In genomic region chr3:172404237-172404962, GRCh38 we compare ENCODE assay signal across 36 cellular contexts. TPM values are rescaled to one million over a fixed set of nuclear protein-coding genes. Genes with fewer than 3 reads are reported as not detected.
"Had no signal": no experiment of that assay in that cellular context is flagged by ENCODE, and none has a peak within 500 bp of the region (broad histone marks: within the 10 kb centered on the region; RNA-seq: fewer than 3 reads in every experiment).

No MANE protein-coding gene starts in this region.

- H3K9me3 Mint-ChIP-seq: effector memory CD8-positive, alpha-beta T cell had no signal

- H3K27me3 Mint-ChIP-seq: activated CD4-positive, alpha-beta T cell treated with anti-CD3 and anti-CD28 coated beads for 36 hours; activated naive CD8-positive, alpha-beta T cell; activated T-helper 17 cell treated with anti-CD3 and anti-CD28 coated beads, Interleukin-2, amount 50 U/mL, for 72 hours; central memory CD8-positive, alpha-beta T cell; effector memory CD8-positive, alpha-beta T cell had no signal

- ATAC-seq: activated CD4-positive, alpha-beta T cell treated with anti-CD3 and anti-CD28 coated beads for 36 hours; activated T-cell treated with anti-CD3 and anti-CD28 coated beads, Interleukin-2, amount 50 U/mL, for 4 hours; activated T-helper 17 cell treated with anti-CD3 and anti-CD28 coated beads, Interleukin-2, amount 50 U/mL, for 72 hours; effector memory CD8-positive, alpha-beta T cell; foreskin keratinocyte; gastrocnemius medialis; heart left ventricle had no signal

- H3K9me3 ChIP-seq: esophagus muscularis mucosa, gastrocnemius medialis, heart left ventricle had no signal

- H3K27ac ChIP-seq: brain microvascular endothelial cell, esophagus muscularis mucosa, foreskin keratinocyte, gastrocnemius medialis, heart left ventricle had no signal

- H3K36me3 ChIP-seq: gastrocnemius medialis had no signal

- H3K4me1 Mint-ChIP-seq: activated CD4-positive, alpha-beta memory T cell treated with anti-CD3 and anti-CD28 coated beads, Interleukin-2, amount 10 ng/mL, durations not matched to agents 7 days and 5 days; activated CD4-positive, alpha-beta T cell treated with anti-CD3 and anti-CD28 coated beads for 36 hours; activated CD4-positive, alpha-beta T cell treated with anti-CD3 and anti-CD28 coated beads, Interleukin-2, amount 10 ng/mL, durations not matched to agents 7 days and 5 days; activated T-helper 17 cell treated with anti-CD3 and anti-CD28 coated beads, Interleukin-2, amount 50 U/mL, for 72 hours; central memory CD8-positive, alpha-beta T cell had no signal

- H3K27me3 ChIP-seq: brain microvascular endothelial cell, esophagus muscularis mucosa, foreskin keratinocyte, gastrocnemius medialis, heart left ventricle had no signal

- FAIRE-seq: astrocyte, bronchial epithelial cell, colon had no signal

- H3K4me1 ChIP-seq: esophagus muscularis mucosa, foreskin keratinocyte, gastrocnemius medialis, heart left ventricle had no signal

- H3K4me3 ChIP-seq: esophagus muscularis mucosa, gastrocnemius medialis, heart left ventricle had no signal

- H3K4me3 Mint-ChIP-seq: activated CD4-positive, alpha-beta memory T cell treated with anti-CD3 and anti-CD28 coated beads, Interleukin-2, amount 10 ng/mL, durations not matched to agents 7 days and 5 days; activated CD4-positive, alpha-beta T cell treated with anti-CD3 and anti-CD28 coated beads for 36 hours; activated CD4-positive, alpha-beta T cell treated with anti-CD3 and anti-CD28 coated beads, Interleukin-2, amount 10 ng/mL, durations not matched to agents 7 days and 5 days; activated naive CD8-positive, alpha-beta T cell; activated T-cell treated with anti-CD3 and anti-CD28 coated beads, Interleukin-2, amount 50 U/mL, for 4 hours; activated T-helper 17 cell treated with anti-CD3 and anti-CD28 coated beads, Interleukin-2, amount 50 U/mL, for 72 hours; central memory CD8-positive, alpha-beta T cell; effector memory CD8-positive, alpha-beta T cell had no signal

- DNase-seq: activated CD4-positive, alpha-beta memory T cell treated with anti-CD3 and anti-CD28 coated beads, Interleukin-2, amount 10 ng/mL, durations not matched to agents 7 days and 5 days; activated CD4-positive, alpha-beta T cell treated with anti-CD3 and anti-CD28 coated beads for 36 hours; activated CD4-positive, alpha-beta T cell treated with anti-CD3 and anti-CD28 coated beads, Interleukin-2, amount 10 ng/mL, durations not matched to agents 7 days and 5 days; activated CD4-positive, alpha-beta T cell treated with anti-CD3 and anti-CD28 coated beads, Interleukin-2, amount 50 U/mL, for 4 hours; activated CD4-positive, CD25-positive, alpha-beta regulatory T cell; activated CD4-positive, CD25-positive, alpha-beta regulatory T cell treated with anti-CD3 and anti-CD28 coated beads, Interleukin-2, amount 50 U/mL, for 72 hours; activated CD8-positive, alpha-beta memory T cell treated with anti-CD3 and anti-CD28 coated beads, Interleukin-2, amount 50 U/mL, for 48 hours; activated effector memory CD4-positive, alpha-beta T cell treated with Interleukin-2 at 50 U/mL for 16 hours; activated gamma-delta T cell treated with Interleukin-2 at 50 U/mL for 16 hours; activated naive CD4-positive, alpha-beta T cell treated with anti-CD3 and anti-CD28 coated beads, Interleukin-2, amount 50 U/mL, for 16 hours; activated naive CD4-positive, alpha-beta T cell treated with Interleukin-2 at 50 U/mL for 16 hours; activated T-cell treated with anti-CD3 and anti-CD28 coated beads for 4 hours; activated T-cell treated with anti-CD3 and anti-CD28 coated beads, Interleukin-2, amount 50 U/mL, for 4 hours; amniotic stem cell; anterior cingulate cortex; brain microvascular endothelial cell; cortex of kidney; dermis blood vessel endothelial cell; effector CD4-positive, alpha-beta T cell; effector memory CD8-positive, alpha-beta T cell; erythroblast; foreskin keratinocyte; gastrocnemius medialis; glutamatergic neuron; heart left ventricle; T-helper 2 cell had no signal

- H3K27ac Mint-ChIP-seq: activated CD4-positive, alpha-beta memory T cell treated with anti-CD3 and anti-CD28 coated beads, Interleukin-2, amount 10 ng/mL, durations not matched to agents 7 days and 5 days; activated CD4-positive, alpha-beta T cell treated with anti-CD3 and anti-CD28 coated beads for 36 hours; activated CD4-positive, alpha-beta T cell treated with anti-CD3 and anti-CD28 coated beads, Interleukin-2, amount 10 ng/mL, durations not matched to agents 7 days and 5 days; activated naive CD8-positive, alpha-beta T cell; activated T-helper 17 cell treated with anti-CD3 and anti-CD28 coated beads, Interleukin-2, amount 50 U/mL, for 72 hours; effector memory CD8-positive, alpha-beta T cell had no signal

RNA-seq across cellular contexts. Expression of gene GHSR, which starts 43.9 kb away (rescaled TPM):
- total RNA-seq: activated CD4-positive, alpha-beta memory T cell treated with anti-CD3 and anti-CD28 coated beads, Interleukin-2, amount 10 ng/mL, durations not matched to agents 7 days and 5 days; activated CD4-positive, alpha-beta T cell treated with anti-CD3 and anti-CD28 coated beads for 36 hours; activated CD4-positive, alpha-beta T cell treated with anti-CD3 and anti-CD28 coated beads, Interleukin-2, amount 10 ng/mL, durations not matched to agents 7 days and 5 days; activated T-cell treated with anti-CD3 and anti-CD28 coated beads, Interleukin-2, amount 50 U/mL, for 4 hours; activated T-helper 17 cell treated with anti-CD3 and anti-CD28 coated beads, Interleukin-2, amount 50 U/mL, for 72 hours; astrocyte; bronchial epithelial cell; cardiac septum; chondrocyte; dermis blood vessel endothelial cell; esophagus muscularis mucosa; foreskin keratinocyte; gastrocnemius medialis; heart left ventricle; T-helper 1 cell treated with Interleukin-12 subunit alpha and Interleukin-12 subunit beta and Interleukin-4 antibody, amounts not matched to agents 30 ng/mL and 1 ng/mL, for 36 hours had no signal
- polyA plus RNA-seq: foreskin keratinocyte, heart left ventricle had no signal
